8 cellular contexts compared by ENCODE assay signal in the genomic region with DNA sequence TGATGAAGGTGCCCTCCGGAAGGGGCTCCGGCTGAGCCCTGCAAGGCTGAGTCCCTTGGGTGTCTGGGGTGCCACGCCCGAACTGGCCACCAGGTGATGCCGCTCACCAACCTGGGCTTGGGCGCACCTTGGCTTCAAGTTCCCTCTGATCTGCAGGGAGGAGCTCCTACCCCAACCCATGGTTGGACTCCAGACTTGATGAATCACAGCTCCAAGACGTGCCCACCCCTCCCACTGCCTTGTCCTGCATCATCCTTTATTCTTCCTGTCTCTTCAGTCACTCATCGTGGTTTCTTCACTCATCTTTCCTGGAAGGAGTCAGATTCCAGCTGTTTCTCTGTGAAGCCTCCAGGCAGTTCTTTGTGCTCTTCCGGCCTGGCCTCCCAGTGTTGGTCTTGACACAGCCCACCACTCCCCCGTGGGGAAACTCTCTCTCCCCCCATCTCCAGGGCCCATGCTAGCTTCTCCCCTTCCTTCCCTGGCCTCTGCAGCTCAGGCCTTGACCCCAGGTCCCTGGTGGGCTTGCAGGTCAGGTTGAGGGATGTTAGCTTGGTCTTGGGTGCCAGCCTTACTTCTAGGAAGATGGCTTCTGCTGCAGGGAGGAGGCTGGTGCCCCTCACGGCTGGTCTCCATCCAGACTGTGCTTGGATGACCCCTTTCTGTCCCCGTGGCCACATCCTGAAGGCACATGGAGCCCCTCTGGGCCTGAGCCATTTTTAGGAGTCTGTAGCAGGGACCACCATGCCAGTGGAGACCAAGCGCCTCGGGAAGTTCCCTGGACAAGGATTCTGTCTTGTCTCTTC. TPM values are rescaled to one million over a fixed set of nuclear protein-coding genes. Genes with fewer than 3 reads are reported as not detected.
DNase-seq lines count a peak whose midpoint lies in the region; ATAC-seq and TF ChIP-seq lines count a peak whose summit lies in the region.

No MANE protein-coding gene starts in this region.

- no peak for TF ChIP-seq POLR2A in prostate gland (IDR thresholded peaks at IDR 0.05)

- no peak overlapping the region for H3K4me3 Mint-ChIP-seq in activated T-cell treated with anti-CD3 and anti-CD28 coated beads, Interleukin-2, amount 50 U/mL, for 4 hours

- peaks cover 72% of the 10 kb centered on the region for H3K4me1 Mint-ChIP-seq in activated T-cell treated with anti-CD3 and anti-CD28 coated beads, Interleukin-2, amount 50 U/mL, for 4 hours (ENCODE audit: low read depth)

- POLR2A ChIA-PET in AG04449 (lab: Yijun Ruan, JAX) = no interaction called here

- no peaks in the 10 kb centered on the region for H3K9me3 ChIP-seq in prostate gland

- peak in 1 of 2 donors; percentile 15 for ATAC-seq in activated T-cell treated with anti-CD3 and anti-CD28 coated beads, Interleukin-2, amount 50 U/mL, for 4 hours
- no peak for ATAC-seq in GM18502 (IDR thresholded peaks at IDR 0.05; ENCODE audit: poor library complexity, unreplicated experiment)

- H3K27ac ChIP-seq in prostate gland = no peak overlapping the region

- CTCF ChIA-PET in AG04449 (lab: Yijun Ruan, JAX) = interaction anchor here (0.9 to 3.3 kb wide), 13 partner anchors 9 to 596 kb away, joined by 3 to 25 read pairs (median 3); no protein-coding TSS in a partner anchor

- H3K36me3 Mint-ChIP-seq in activated T-cell treated with anti-CD3 and anti-CD28 coated beads, Interleukin-2, amount 50 U/mL, for 4 hours (ENCODE audit: insufficient read depth) = peaks cover 19% of the 10 kb centered on the region

- WGBS in prostate gland = 61% methylated on average over 14 of the region's 14 CpGs

- H3K36me3 ChIP-seq in prostate gland = no peaks in the 10 kb centered on the region

- intact Hi-C loops in prostate gland (cut with DNase I) = no loop called here

- H3K4me3 ChIP-seq in AG04449 (ENCODE audit: low read depth, low read length) (no peak overlapping the region), fibroblast of villous mesenchyme (ENCODE audit: low read depth, low read length) (no peak overlapping the region), prostate gland (no peak overlapping the region)

- DNase-seq in AG04449 (ENCODE audit: low read depth, low spot score) = no peak
- DNase-seq in GM19240 (ENCODE audit: insufficient read length, low spot score) = peak; percentile 42
- DNase-seq in NOMO-1 treated with DMSO at 0.1 percent for 48 hours (lab: John Stamatoyannopoulos, UW; ENCODE audit: unreplicated experiment) = peak; percentile 6
- DNase-seq in activated T-cell treated with anti-CD3 and anti-CD28 coated beads, Interleukin-2, amount 50 U/mL, for 4 hours = peak; percentile 67
- peak; percentile 19 for DNase-seq in fibroblast of villous mesenchyme (ENCODE audit: low read depth)
- DNase-seq in prostate gland (ENCODE audit: low spot score) = peak; percentile 61
- no peak for DNase-seq in Ammon's horn (ENCODE audit: low spot score)

- peaks cover 8% of the 10 kb centered on the region for H3K9me3 Mint-ChIP-seq in activated T-cell treated with anti-CD3 and anti-CD28 coated beads, Interleukin-2, amount 50 U/mL, for 4 hours

- no peaks in the 10 kb centered on the region for H3K4me1 ChIP-seq in prostate gland (replicated peaks)

- H3K27me3 Mint-ChIP-seq in activated T-cell treated with anti-CD3 and anti-CD28 coated beads, Interleukin-2, amount 50 U/mL, for 4 hours (ENCODE audit: low read depth) = no peaks in the 10 kb centered on the region

- TF ChIP-seq CTCF in AG04449 (IDR thresholded peaks at IDR 0.05; ENCODE audit: insufficient read depth, low read length, missing control alignments) = peak; percentile 74
- TF ChIP-seq CTCF in fibroblast of villous mesenchyme (IDR thresholded peaks at IDR 0.05; ENCODE audit: insufficient read depth, low read depth, low read length) = peak; percentile 77
- TF ChIP-seq CTCF in prostate gland (IDR thresholded peaks at IDR 0.05) = peak; percentile 71 to 91 (median 79)

- no peaks in the 10 kb centered on the region for H3K27me3 ChIP-seq in prostate gland (replicated peaks; ENCODE audit: insufficient read depth)

RNA-seq across cellular contexts. Expression of a gene that starts 2.6 kb away (rescaled TPM):
- under 1 TPM in 2 of 3 donors, not detected in 1; 0.13 to 0.27 TPM for total RNA-seq in activated T-cell treated with anti-CD3 and anti-CD28 coated beads, Interleukin-2, amount 50 U/mL, for 4 hours
- total RNA-seq in fibroblast of villous mesenchyme = not detected in 2 replicates
- 1 to 10 TPM in 1 of 2 donors, under 1 TPM in 1; 0.14 to 8.9 TPM for total RNA-seq in prostate gland

Comparison
In these comparisons a context has a peak if more than half of its experiments do, and no peak if none do; other contexts are left out.
1. DNase-seq: peak in GM19240 (single experiment), NOMO-1 treated with DMSO at 0.1 percent for 48 hours (single experiment), activated T-cell treated with anti-CD3 and anti-CD28 coated beads, Interleukin-2, amount 50 U/mL, for 4 hours (single experiment), fibroblast of villous mesenchyme (single experiment) and prostate gland (single experiment); none in AG04449 (single experiment) and Ammon's horn (single experiment).
2. Peak in every context shown above with its lines, with median percentiles within 50 percentile points of each other: CTCF ChIP-seq.